1 cellular context compared by ENCODE assay signal in genomic region chr18:23798249-23798648, GRCh38.
TF ChIP-seq lines count a peak whose summit lies in the region.

No MANE protein-coding gene starts in this region.

TF ChIP-seq in HepG2, 621 proteins besides CTCF, POLR2A, EP300 and RAD21 (continued from another document):
- TF ChIP-seq U2AF2 (IDR thresholded peaks at IDR 0.05; ENCODE audit: low read depth, low read length) (no peak), CHD2 (IDR thresholded peaks at IDR 0.05; ENCODE audit: low read depth, low read length) (no peak), ZNF644 (CRISPR knock-in tag; IDR thresholded peaks at IDR 0.05; ENCODE audit: low read depth) (no peak), IRX3 (CRISPR knock-in tag; IDR thresholded peaks at IDR 0.05; ENCODE audit: borderline replicate concordance, low read depth) (no peak), ZNF691 (CRISPR knock-in tag; IDR thresholded peaks at IDR 0.05; ENCODE audit: borderline replicate concordance, low read depth) (no peak), TEF (CRISPR knock-in tag; IDR thresholded peaks at IDR 0.05) (no peak), GATAD1 (CRISPR knock-in tag; IDR thresholded peaks at IDR 0.05) (no peak), ZNF597 (CRISPR knock-in tag; IDR thresholded peaks at IDR 0.05) (no peak)
